In the genomic region with DNA sequence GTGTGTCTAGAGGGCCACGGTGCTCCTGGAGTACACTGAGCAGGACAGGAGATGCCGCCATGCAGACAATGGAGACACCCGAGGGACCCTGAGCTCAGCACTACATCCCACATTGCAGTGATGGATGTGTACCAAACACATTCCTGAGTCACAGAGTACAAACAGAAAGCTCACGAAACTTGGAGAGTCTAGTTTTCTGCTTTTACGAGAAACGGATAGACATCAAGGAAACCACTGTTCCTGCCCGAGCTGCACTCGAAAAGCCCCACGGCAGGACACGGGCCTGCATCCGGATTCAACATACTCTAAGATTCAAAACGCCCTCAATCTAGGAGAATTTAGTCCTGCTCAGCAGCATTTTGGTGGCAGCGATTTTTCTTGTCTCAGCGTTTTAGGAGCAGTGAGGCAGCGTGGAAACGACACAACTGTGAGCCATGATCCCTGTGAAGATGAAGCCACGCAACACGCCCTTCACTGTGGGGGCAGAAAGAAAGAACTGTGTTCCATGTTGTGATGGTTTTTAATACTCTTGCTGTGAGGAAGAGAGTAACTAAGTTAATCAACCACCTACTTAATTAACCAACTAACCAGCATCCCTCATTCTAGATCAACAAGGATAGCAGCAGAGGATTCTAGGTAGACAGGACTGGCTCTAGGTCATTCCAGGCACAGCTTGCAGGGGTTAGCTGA, we compare ENCODE assay signal across 9 cellular contexts. TPM values are rescaled to one million over a fixed set of nuclear protein-coding genes. Genes with fewer than 3 reads are reported as not detected.
DNase-seq lines count a peak whose midpoint lies in the region; ATAC-seq and TF ChIP-seq lines count a peak whose summit lies in the region.
"Had no signal": no experiment of that assay in that cellular context is flagged by ENCODE, and none has a peak within 500 bp of the region (broad histone marks: within the 10 kb centered on the region; RNA-seq: fewer than 3 reads in every experiment).

No MANE protein-coding gene starts in this region.

- H3K36me3 Mint-ChIP-seq in activated naive CD4-positive, alpha-beta T cell treated with anti-CD3 and anti-CD28 coated beads for 36 hours (ENCODE audit: low read depth) = no peaks in the 10 kb centered on the region
- H3K36me3 Mint-ChIP-seq in activated naive CD4-positive, alpha-beta T cell treated with anti-CD3 and anti-CD28 coated beads, Interleukin-2, amount 10 ng/mL, durations not matched to agents 7 days and 5 days = no peaks in the 10 kb centered on the region

- H3K27me3 ChIP-seq in brain microvascular endothelial cell (replicated peaks) (no peaks in the 10 kb centered on the region), muscle layer of duodenum (ENCODE audit: low read depth, low read length) (peaks cover 4% of the 10 kb centered on the region), upper lobe of right lung (no peaks in the 10 kb centered on the region)

- peak overlapping the region; percentile 66 for H3K27ac ChIP-seq in brain microvascular endothelial cell
- peak overlapping the region; percentile 69 for H3K27ac ChIP-seq in muscle layer of duodenum (ENCODE audit: low read length)
- peak overlapping the region; percentile 86 for H3K27ac ChIP-seq in upper lobe of right lung

- CTCF ChIA-PET in activated naive CD4-positive, alpha-beta T cell treated with anti-CD3 and anti-CD28 coated beads for 36 hours (lab: Charles Lee) = no interaction called here
- CTCF ChIA-PET in activated naive CD4-positive, alpha-beta T cell treated with anti-CD3 and anti-CD28 coated beads, Interleukin-2, amount 10 ng/mL, durations not matched to agents 7 days and 5 days (lab: Charles Lee) = no interaction called here

- H3K27ac Mint-ChIP-seq in activated naive CD4-positive, alpha-beta T cell treated with anti-CD3 and anti-CD28 coated beads for 36 hours = no peak overlapping the region
- H3K27ac Mint-ChIP-seq in activated naive CD4-positive, alpha-beta T cell treated with anti-CD3 and anti-CD28 coated beads, Interleukin-2, amount 10 ng/mL, durations not matched to agents 7 days and 5 days = no peak overlapping the region

- H3K27me3 Mint-ChIP-seq in activated naive CD4-positive, alpha-beta T cell treated with anti-CD3 and anti-CD28 coated beads for 36 hours (ENCODE audit: low read depth) = peaks cover 34% of the 10 kb centered on the region
- H3K27me3 Mint-ChIP-seq in activated naive CD4-positive, alpha-beta T cell treated with anti-CD3 and anti-CD28 coated beads, Interleukin-2, amount 10 ng/mL, durations not matched to agents 7 days and 5 days = peaks cover 56% of the 10 kb centered on the region

- intact Hi-C loops in activated naive CD4-positive, alpha-beta T cell treated with anti-CD3 and anti-CD28 coated beads for 36 hours (cut with micrococcal nuclease) = no loop called here
- intact Hi-C loops in upper lobe of right lung (cut with DNase I) = no loop called here

- no peak for ATAC-seq in upper lobe of right lung
- ATAC-seq in HG03571 (IDR thresholded peaks at IDR 0.05; ENCODE audit: unreplicated experiment) = no peak
- no peak for ATAC-seq in HG03520 (IDR thresholded peaks at IDR 0.05; ENCODE audit: unreplicated experiment)

- H3K9me3 ChIP-seq in muscle layer of duodenum (ENCODE audit: control insufficient read depth in 1 of 2, low read length in 2 of 2) = no peaks in the 10 kb centered on the region
- H3K9me3 ChIP-seq in upper lobe of right lung = no peaks in the 10 kb centered on the region

- no peak overlapping the region for H3K4me3 ChIP-seq in brain microvascular endothelial cell (ENCODE audit: low read depth, low read length)
- no peak overlapping the region for H3K4me3 ChIP-seq in muscle layer of duodenum (ENCODE audit: low read depth in 1 of 2, low read length in 2 of 2)
- H3K4me3 ChIP-seq in upper lobe of right lung = no peak overlapping the region

- no peak overlapping the region for H3K4me3 Mint-ChIP-seq in activated naive CD4-positive, alpha-beta T cell treated with anti-CD3 and anti-CD28 coated beads for 36 hours
- H3K4me3 Mint-ChIP-seq in activated naive CD4-positive, alpha-beta T cell treated with anti-CD3 and anti-CD28 coated beads, Interleukin-2, amount 10 ng/mL, durations not matched to agents 7 days and 5 days = no peak overlapping the region

- no peaks in the 10 kb centered on the region for H3K9me3 Mint-ChIP-seq in activated naive CD4-positive, alpha-beta T cell treated with anti-CD3 and anti-CD28 coated beads for 36 hours
- no peaks in the 10 kb centered on the region for H3K9me3 Mint-ChIP-seq in activated naive CD4-positive, alpha-beta T cell treated with anti-CD3 and anti-CD28 coated beads, Interleukin-2, amount 10 ng/mL, durations not matched to agents 7 days and 5 days

- TF ChIP-seq CTCF in brain microvascular endothelial cell (IDR thresholded peaks at IDR 0.05; ENCODE audit: low read depth, low read length, missing control alignments) (no peak), upper lobe of right lung (IDR thresholded peaks at IDR 0.05) (no peak)

- in situ Hi-C loops in brain microvascular endothelial cell (cut with HindIII; ENCODE audit: low pct_ligation_motif_present, low sequenced_read_pairs) = no loop called here

- H3K36me3 ChIP-seq in brain microvascular endothelial cell (replicated peaks) (no peaks in the 10 kb centered on the region), muscle layer of duodenum (ENCODE audit: control insufficient read depth in 1 of 2, insufficient read depth in 2 of 2, low read length in 2 of 2) (no peaks in the 10 kb centered on the region), upper lobe of right lung (no peaks in the 10 kb centered on the region)

- H3K4me1 ChIP-seq in muscle layer of duodenum (ENCODE audit: control insufficient read depth in 1 of 2, insufficient read depth in 2 of 2, low read length in 2 of 2) (peaks cover 48 to 55% of the 10 kb centered on the region in 2 donors), upper lobe of right lung (peaks cover 83% of the 10 kb centered on the region)

- H3K4me1 Mint-ChIP-seq in activated naive CD4-positive, alpha-beta T cell treated with anti-CD3 and anti-CD28 coated beads for 36 hours (ENCODE audit: low read depth) = peaks cover 4% of the 10 kb centered on the region
- H3K4me1 Mint-ChIP-seq in activated naive CD4-positive, alpha-beta T cell treated with anti-CD3 and anti-CD28 coated beads, Interleukin-2, amount 10 ng/mL, durations not matched to agents 7 days and 5 days = peaks cover 6% of the 10 kb centered on the region

- DNase-seq in activated naive CD4-positive, alpha-beta T cell treated with anti-CD3 and anti-CD28 coated beads for 36 hours = peak; percentile 10
- DNase-seq in activated naive CD4-positive, alpha-beta T cell treated with anti-CD3 and anti-CD28 coated beads, Interleukin-2, amount 10 ng/mL, durations not matched to agents 7 days and 5 days = no peak
- DNase-seq in brain microvascular endothelial cell = peak; percentile 63
- DNase-seq in upper lobe of right lung = no peak
- no peak for DNase-seq in LoVo (ENCODE audit: low spot score)
- DNase-seq: NCI-H524 had no signal

RNA-seq across cellular contexts. Expression of gene TNS3, which starts 3.2 kb away (rescaled TPM):
- total RNA-seq in activated naive CD4-positive, alpha-beta T cell treated with anti-CD3 and anti-CD28 coated beads for 36 hours = under 1 TPM; 0.12 to 0.19 TPM
- total RNA-seq in upper lobe of right lung = 168 TPM

Comparison
In these comparisons a context has a peak if more than half of its experiments do, and no peak if none do; other contexts are left out.
1. DNase-seq: peak in activated naive CD4-positive, alpha-beta T cell treated with anti-CD3 and anti-CD28 coated beads for 36 hours (single experiment) and brain microvascular endothelial cell (single experiment); none in activated naive CD4-positive, alpha-beta T cell treated with anti-CD3 and anti-CD28 coated beads, Interleukin-2, amount 10 ng/mL, durations not matched to agents 7 days and 5 days (single experiment), upper lobe of right lung (single experiment) and LoVo (single experiment).
2. RNA of gene TNS3, which starts 3.2 kb away (total RNA-seq): 168 TPM in upper lobe of right lung (single experiment); 0.12 to 0.19 TPM in activated naive CD4-positive, alpha-beta T cell treated with anti-CD3 and anti-CD28 coated beads for 36 hours; every median in the first group is over 100 times any median in the second.
3. Peak in every context shown above with its lines, with median percentiles within 50 percentile points of each other: H3K27ac ChIP-seq.